In genomic region chr5:163437011-163437308, GRCh38 we compare ENCODE assay signal across 8 cellular contexts. TPM values are rescaled to one million over a fixed set of nuclear protein-coding genes. Genes with fewer than 3 reads are reported as not detected.
DNase-seq lines count a peak whose midpoint lies in the region; ATAC-seq and TF ChIP-seq lines count a peak whose summit lies in the region.

No MANE protein-coding gene starts in this region.

- H3K18ac ChIP-seq in trophoblast cell (ENCODE audit: low read length): no peak overlapping the region

- no peak overlapping the region for H2BK12ac ChIP-seq in trophoblast cell (ENCODE audit: low read length)

- peaks cover 10% of the 10 kb centered on the region for H4K20me1 ChIP-seq in DOHH2 (ENCODE audit: control insufficient read depth, insufficient read depth, low read depth, low read length)

- H4K91ac ChIP-seq in trophoblast cell (ENCODE audit: low read depth, low read length): no peak overlapping the region

- H3K4ac ChIP-seq in trophoblast cell (ENCODE audit: low read depth, low read length): no peak overlapping the region

- TF ChIP-seq CTCF in DOHH2 (IDR thresholded peaks at IDR 0.05; ENCODE audit: low read depth, low read length, poor library complexity, severe bottlenecking) (no peak), RWPE2 (IDR thresholded peaks at IDR 0.05; ENCODE audit: poor library complexity, severe bottlenecking) (no peak)

- H3K79me2 ChIP-seq in DOHH2 (ENCODE audit: control insufficient read depth, low read length) (peaks cover 46% of the 10 kb centered on the region), trophoblast cell (ENCODE audit: control insufficient read depth, insufficient read depth, low read length, poor library complexity) (peaks cover 11% of the 10 kb centered on the region)

- H3K23ac ChIP-seq in trophoblast cell (ENCODE audit: low read length): no peak overlapping the region

- H3K27ac ChIP-seq in DOHH2 (ENCODE audit: low read depth, low read length) (peak overlapping the region; percentile 29; the same call in 1 of the 2 replicates), RWPE2 (ENCODE audit: poor library complexity, severe bottlenecking) (peak overlapping the region; percentile 67), epithelial cell of prostate (peak overlapping the region; percentile 92), trophoblast cell (ENCODE audit: low read depth, low read length) (no peak overlapping the region)

- H3K27me3 ChIP-seq in DOHH2 (ENCODE audit: control insufficient read depth, low read length): no peaks in the 10 kb centered on the region
- H3K27me3 ChIP-seq in RWPE2 (ENCODE audit: insufficient read depth, poor library complexity, severe bottlenecking): no peaks in the 10 kb centered on the region
- H3K27me3 ChIP-seq in trophoblast cell (ENCODE audit: insufficient read depth, low read length): no peaks in the 10 kb centered on the region

- H3K36me3 ChIP-seq in DOHH2 (ENCODE audit: control insufficient read depth, low read length) (peaks cover 42% of the 10 kb centered on the region), RWPE2 (ENCODE audit: low read depth) (peaks cover 40% of the 10 kb centered on the region), trophoblast cell (ENCODE audit: control insufficient read depth in 1 of 2, insufficient read depth in 2 of 2, low read length in 2 of 2) (peaks cover 0 to 2% of the 10 kb centered on the region in 2 experiments)

- H3K4me2 ChIP-seq in DOHH2 (ENCODE audit: low read length) (peak overlapping the region; percentile 76), trophoblast cell (ENCODE audit: low read length) (peak overlapping the region; percentile 39)

- H3K4me3 ChIP-seq in DOHH2 (ENCODE audit: low read length) (peak overlapping the region; percentile 96), RWPE2 (ENCODE audit: severe bottlenecking) (peak overlapping the region; percentile 83), trophoblast cell (ENCODE audit: low read depth, low read length) (no peak overlapping the region)

- no peak overlapping the region for H3K9ac ChIP-seq in trophoblast cell (ENCODE audit: low read length)

- no peak overlapping the region for H2BK120ac ChIP-seq in trophoblast cell (ENCODE audit: insufficient read depth, low read length, poor library complexity)

- H4K8ac ChIP-seq in trophoblast cell (ENCODE audit: low read depth, low read length): no peak overlapping the region

- no peak overlapping the region for H2AK5ac ChIP-seq in trophoblast cell (ENCODE audit: low read length)

- no peak for DNase-seq in RWPE2 (ENCODE audit: low spot score)
- no peak for DNase-seq in epithelial cell of prostate (ENCODE audit: low read depth, low spot score)
- no peak for DNase-seq in trophoblast cell
- DNase-seq in NCI-H128 (lab: John Stamatoyannopoulos, UW; ENCODE audit: unreplicated experiment): no peak
- DNase-seq in amniotic stem cell (lab: John Stamatoyannopoulos, UW): no peak
- no peak for DNase-seq in GF-D8 (lab: John Stamatoyannopoulos, UW)

- no CpG with 5 or more reads among the region's 6 CpGs for WGBS in trophoblast cell (ENCODE audit: extremely low coverage, insufficient coverage, insufficient read length)

- no peak overlapping the region for H4K12ac ChIP-seq in trophoblast cell (ENCODE audit: low read depth, low read length)

- no peak overlapping the region for H2BK5ac ChIP-seq in trophoblast cell (ENCODE audit: low read depth, low read length, poor library complexity)

- H3K4me1 ChIP-seq in DOHH2 (ENCODE audit: control insufficient read depth, low read length): peaks cover 37% of the 10 kb centered on the region
- peaks cover 29% of the 10 kb centered on the region for H3K4me1 ChIP-seq in RWPE2 (ENCODE audit: insufficient read depth, poor library complexity, severe bottlenecking)
- peaks cover 0 to 4% of the 10 kb centered on the region in 2 experiments for H3K4me1 ChIP-seq in trophoblast cell (ENCODE audit: control insufficient read depth in 1 of 2, insufficient read depth in 2 of 2, low read length in 2 of 2)

- no peaks in the 10 kb centered on the region; the same call in 1 of the 2 replicates for H3F3A ChIP-seq in DOHH2 (ENCODE audit: control insufficient read depth, insufficient read depth)

- no peak overlapping the region for H3K14ac ChIP-seq in trophoblast cell (ENCODE audit: low read length)

- ATAC-seq in RWPE2 (ENCODE audit: low read depth) (no peak), GM19023 (IDR thresholded peaks at IDR 0.05; ENCODE audit: unreplicated experiment) (no peak)

- H3K9me2 ChIP-seq in DOHH2 (replicated peaks; ENCODE audit: control insufficient read depth, low read length): no peaks in the 10 kb centered on the region

- H3K9me3 ChIP-seq in DOHH2 (ENCODE audit: control insufficient read depth, insufficient read depth, low read length) (no peaks in the 10 kb centered on the region), RWPE2 (ENCODE audit: severe bottlenecking) (no peaks in the 10 kb centered on the region), trophoblast cell (ENCODE audit: insufficient read depth, low read depth, low read length) (peaks cover 4% of the 10 kb centered on the region)

- H2AFZ ChIP-seq in trophoblast cell (ENCODE audit: insufficient read depth, low read length, poor library complexity): no peak overlapping the region

- peaks cover 6% of the 10 kb centered on the region for H3K79me1 ChIP-seq in trophoblast cell (ENCODE audit: low read length)

RNA-seq across cellular contexts. Expression of gene CCNG1, which starts 0.4 kb away (rescaled TPM):
- polyA plus RNA-seq in trophoblast cell (2013): 137 and 142 TPM in 2 replicates

RNA-seq across cellular contexts. Expression of gene NUDCD2, which starts 22.9 kb away (rescaled TPM):
- polyA plus RNA-seq in trophoblast cell (2013): 10.6 and 11.6 TPM in 2 replicates

RNA-seq across cellular contexts. Expression of gene HMMR, which starts 23.5 kb away (rescaled TPM):
- 33.1 and 37.3 TPM in 2 replicates for polyA plus RNA-seq in trophoblast cell (2013)
